ENCODE assay signal across 15 cellular contexts in genomic region chr4:123362103-123362502, GRCh38. TPM values are rescaled to one million over a fixed set of nuclear protein-coding genes. Genes with fewer than 3 reads are reported as not detected.
DNase-seq lines count a peak whose midpoint lies in the region; ATAC-seq and TF ChIP-seq lines count a peak whose summit lies in the region.
"Had no signal": no experiment of that assay in that cellular context is flagged by ENCODE, and none has a peak within 500 bp of the region (broad histone marks: within the 10 kb centered on the region; RNA-seq: fewer than 3 reads in every experiment).

No MANE protein-coding gene starts in this region.

- H3K4me1 Mint-ChIP-seq in mesothelial cell of epicardium = peaks cover 21% of the 10 kb centered on the region

- H3K27me3 Mint-ChIP-seq in mesothelial cell of epicardium (ENCODE audit: low read depth) = no peaks in the 10 kb centered on the region

- H3K9me3 ChIP-seq in BLaER1 treated with 17β-estradiol and CSF1 and Interleukin-3, amounts not matched to agents 10 nM and 100 nM (replicated peaks in 1 of 11) = peaks cover 0 to 8% (median 5%) of the 10 kb centered on the region in 11 experiments; a peak in 9 of 22 replicates
- H3K9me3 ChIP-seq in SJCRH30 (replicated peaks) = peaks cover 5% of the 10 kb centered on the region
- H3K9me3 ChIP-seq: SJSA1 had no signal

- H3K27ac Mint-ChIP-seq in mesothelial cell of epicardium = no peak overlapping the region

- H3K36me3 ChIP-seq in BLaER1 treated with 17β-estradiol and CSF1 and Interleukin-3, amounts not matched to agents 10 nM and 100 nM = no peaks in the 10 kb centered on the region
- no peaks in the 10 kb centered on the region for H3K36me3 ChIP-seq in SJCRH30
- H3K36me3 ChIP-seq: SJSA1 had no signal

- H3K27me3 ChIP-seq in BLaER1 treated with 17β-estradiol and CSF1 and Interleukin-3, amounts not matched to agents 10 nM and 100 nM = no peaks in the 10 kb centered on the region
- no peaks in the 10 kb centered on the region for H3K27me3 ChIP-seq in SJCRH30
- H3K27me3 ChIP-seq: SJSA1 had no signal

- peaks cover 4% of the 10 kb centered on the region for H3K9me3 Mint-ChIP-seq in mesothelial cell of epicardium

- TF ChIP-seq CTCF in mesothelial cell of epicardium (IDR thresholded peaks at IDR 0.05; ENCODE audit: unreplicated experiment) = no peak

- H3K4me2 ChIP-seq in BLaER1 treated with 17β-estradiol and CSF1 and Interleukin-3, amounts not matched to agents 10 nM and 100 nM = peak overlapping the region in 10 of 11 experiments; percentile 24 to 74 (median 56); a peak in 12 of 22 replicates

- no peak for ATAC-seq in GM19351 (IDR thresholded peaks at IDR 0.05; ENCODE audit: unreplicated experiment)
- ATAC-seq: HepG2 had no signal

- H3K4me3 Mint-ChIP-seq in mesothelial cell of epicardium = no peak overlapping the region

- no peak for DNase-seq in SJCRH30
- no peak for DNase-seq in epithelial cell of prostate (ENCODE audit: low read depth, low spot score)
- DNase-seq in mesothelial cell of epicardium (ENCODE audit: low spot score in 2 of 2, unreplicated experiment in 2 of 2) = no peak
- DNase-seq in ecto neural progenitor cell (ENCODE audit: low spot score) = no peak
- DNase-seq: DMS 273 treated with DMSO at 0.1 percent for 48 hours, Karpas-422, MM.1S, NCI-H1930, NCI-H2171, NCI-H510A had no signal

- no peak overlapping the region for H3K4me3 ChIP-seq in BLaER1 treated with 17β-estradiol and CSF1 and Interleukin-3, amounts not matched to agents 10 nM and 100 nM
- no peak overlapping the region for H3K4me3 ChIP-seq in SJCRH30
- H3K4me3 ChIP-seq: SJSA1 had no signal

- no peak overlapping the region; a peak in 1 of 22 replicates for H3K27ac ChIP-seq in BLaER1 treated with 17β-estradiol and CSF1 and Interleukin-3, amounts not matched to agents 10 nM and 100 nM
- H3K27ac ChIP-seq in SJCRH30 (peak overlapping the region; percentile 13; the same call in 1 of the 2 replicates), epithelial cell of prostate (peak overlapping the region; percentile 47), temporal lobe (ENCODE audit: low read depth, low read length) (peak overlapping the region; percentile 65)

- no peak overlapping the region for H3K9ac ChIP-seq in BLaER1 treated with 17β-estradiol and CSF1 and Interleukin-3, amounts not matched to agents 10 nM and 100 nM

- H3K36me3 Mint-ChIP-seq in mesothelial cell of epicardium = no peaks in the 10 kb centered on the region

- H4K20me1 ChIP-seq in BLaER1 treated with 17β-estradiol and CSF1 and Interleukin-3, amounts not matched to agents 10 nM and 100 nM = no peaks in the 10 kb centered on the region

- peaks cover 16 to 41% (median 30%) of the 10 kb centered on the region in 10 experiments for H3K4me1 ChIP-seq in BLaER1 treated with 17β-estradiol and CSF1 and Interleukin-3, amounts not matched to agents 10 nM and 100 nM
- H3K4me1 ChIP-seq in SJCRH30 = peaks cover 11% of the 10 kb centered on the region

RNA-seq across cellular contexts. Expression of gene SPRY1, which starts 34.5 kb away (rescaled TPM):
- 38.5 and 42.6 TPM in 2 replicates for total RNA-seq in SJCRH30 (2014; rRNA removed; shearing (Covaris generic))
- total RNA-seq in temporal lobe (16.0 TPM), mesothelial cell of epicardium (39.1 to 42.0 TPM (median 41.8 TPM) in 3 replicates)

Comparison
In these comparisons a context has a peak if more than half of its experiments do, and no peak if none do; other contexts are left out.
1. H3K27ac ChIP-seq: peak in SJCRH30 (single experiment), epithelial cell of prostate (single experiment) and temporal lobe (single experiment); none in BLaER1 treated with 17β-estradiol and CSF1 and Interleukin-3, amounts not matched to agents 10 nM and 100 nM (0 of 11).